7 cellular contexts compared by ENCODE assay signal in the genomic region with DNA sequence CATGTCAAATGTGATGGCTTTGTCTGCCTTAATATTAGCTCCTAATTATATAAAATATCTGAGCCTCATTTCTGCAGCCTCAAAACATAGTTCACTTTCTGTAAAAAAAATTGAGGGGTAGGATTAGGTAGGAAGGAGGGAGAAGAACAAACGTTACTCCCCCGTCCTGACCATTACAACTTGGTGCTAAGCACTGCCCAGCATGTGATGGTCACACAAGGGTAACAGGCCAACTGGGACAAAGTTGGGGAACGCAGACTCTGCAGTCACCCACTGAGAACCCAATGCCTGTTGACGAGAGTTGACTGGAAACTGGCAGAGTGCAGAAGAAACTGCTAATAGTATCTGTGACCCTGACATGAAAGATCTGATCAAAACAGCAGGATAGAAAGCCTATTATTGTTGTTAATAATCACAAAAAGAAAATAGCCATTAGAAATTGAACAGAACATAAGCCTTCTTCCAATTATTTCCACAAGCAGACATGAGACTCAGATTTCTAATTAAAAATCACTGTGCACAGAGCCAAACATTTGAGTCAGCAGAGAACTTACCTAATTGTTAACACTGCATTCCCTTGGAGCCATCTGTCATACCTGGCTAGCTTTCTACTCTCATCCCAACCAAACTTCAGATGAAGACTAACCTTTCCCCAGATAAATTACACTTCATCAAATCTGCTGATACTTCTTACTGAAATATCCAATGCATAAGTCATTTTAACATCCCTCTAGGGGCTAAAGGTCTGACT. TPM values are rescaled to one million over a fixed set of nuclear protein-coding genes. Genes with fewer than 3 reads are reported as not detected.
DNase-seq lines count a peak whose midpoint lies in the region; ATAC-seq and TF ChIP-seq lines count a peak whose summit lies in the region.

No MANE protein-coding gene starts in this region.

- H3K27me3 Mint-ChIP-seq in GM23338 (ENCODE audit: insufficient read depth, low read depth, poor library complexity) = peaks cover 8% of the 10 kb centered on the region

- H3K27ac ChIP-seq in GM23338 (ENCODE audit: low read depth) (peak overlapping the region; percentile 34; the same call in 1 of the 2 replicates), adrenal gland (peak overlapping the region; percentile 53 to 86 (median 79)), mesenchymal stem cell (ENCODE audit: low read length, poor library complexity, severe bottlenecking) (peak overlapping the region; percentile 69), urinary bladder (ENCODE audit: low read depth) (peak overlapping the region; percentile 14)

- H4K20me1 ChIP-seq in GM23338 (replicated peaks; ENCODE audit: insufficient read depth) = peaks cover 21% of the 10 kb centered on the region

- TF ChIP-seq CTCF in GM23338 (conservative IDR thresholded peaks at IDR 0.05; ENCODE audit: low read depth in 2 of 2) (no peak), adrenal gland (IDR thresholded peaks at IDR 0.05) (no peak)

- H3K27me3 ChIP-seq in GM23338 (ENCODE audit: insufficient read depth) (no peaks in the 10 kb centered on the region), adrenal gland (no peaks in the 10 kb centered on the region), mesenchymal stem cell (ENCODE audit: control insufficient read depth in 1 of 2, insufficient read depth in 1 of 2, low read length in 2 of 2) (no peaks in the 10 kb centered on the region)

- H3K4me2 ChIP-seq in GM23338 = no peak overlapping the region
- H3K4me2 ChIP-seq in mesenchymal stem cell (ENCODE audit: low read length, poor library complexity, severe bottlenecking) = no peak overlapping the region

- H3K4me3 ChIP-seq in GM23338 (no peak overlapping the region), adrenal gland (peak overlapping the region in 1 of 4 donors; percentile 24), mesenchymal stem cell (ENCODE audit: insufficient read depth in 1 of 2, low read depth in 1 of 2, low read length in 2 of 2) (peak overlapping the region in 1 of 2 experiments; percentile 65), urinary bladder (ENCODE audit: low read depth, low read length) (no peak overlapping the region)

- no peak overlapping the region for H3K27ac Mint-ChIP-seq in GM23338

- no peaks in the 10 kb centered on the region for H3K36me3 Mint-ChIP-seq in GM23338 (ENCODE audit: low read depth)

- intact Hi-C loops in adrenal gland (cut with DNase I) = no loop called here

- no peak overlapping the region for H2BK15ac ChIP-seq in mesenchymal stem cell (ENCODE audit: low read depth, poor library complexity, severe bottlenecking)

- H3K4me3 Mint-ChIP-seq in GM23338 = no peak overlapping the region

- peak overlapping the region; percentile 92 for H4K8ac ChIP-seq in mesenchymal stem cell (ENCODE audit: low read length)

- no peak overlapping the region for H2BK5ac ChIP-seq in mesenchymal stem cell (ENCODE audit: low read depth, low read length, poor library complexity, severe bottlenecking)

- H3K9me3 Mint-ChIP-seq in GM23338 = no peaks in the 10 kb centered on the region

- no peaks in the 10 kb centered on the region for H3K9me2 ChIP-seq in GM23338 (ENCODE audit: insufficient read depth)

- no peak overlapping the region for H3K14ac ChIP-seq in mesenchymal stem cell (ENCODE audit: low read length in 2 of 2)

- 22 to 28% (median 24%) methylated on average over 4 of the region's 4 CpGs for WGBS in adrenal gland, 4 donors
- 71% methylated on average over 4 of the region's 4 CpGs for WGBS in mesenchymal stem cell
- WGBS in urinary bladder = 56% methylated on average over 4 of the region's 4 CpGs

- no peak overlapping the region for H3K23ac ChIP-seq in mesenchymal stem cell (ENCODE audit: low read length in 2 of 2)

- H2BK12ac ChIP-seq in mesenchymal stem cell (ENCODE audit: low read length in 2 of 2) = peak overlapping the region in 1 of 2 experiments; percentile 59

- H3K4me1 Mint-ChIP-seq in GM23338 = peaks cover 39% of the 10 kb centered on the region

- H2BK120ac ChIP-seq in mesenchymal stem cell (ENCODE audit: low read depth, low read length) = no peak overlapping the region

- TF ChIP-seq POLR2A in adrenal gland (IDR thresholded peaks at IDR 0.05) = peak in 1 of 2 donors; percentile 38

- H3K79me1 ChIP-seq in mesenchymal stem cell (replicated peaks; ENCODE audit: low read length, poor library complexity, severe bottlenecking) = peaks cover 14% of the 10 kb centered on the region

- no peaks in the 10 kb centered on the region for H3F3A ChIP-seq in GM23338 (replicated peaks; ENCODE audit: low read depth)

- DNase-seq in GM23338 (ENCODE audit: low spot score) (no peak), adrenal gland (peak in 4 of 7 donors; percentile 41 to 61 (median 45)), mesenchymal stem cell (no peak), KG1 (lab: John Stamatoyannopoulos, UW) (no peak), NCI-H748 treated with DMSO at 0.1 percent for 48 hours (lab: John Stamatoyannopoulos, UW) (no peak)
- DNase-seq in activated CD4-positive, alpha-beta T cell treated with anti-CD3 and anti-CD28 coated beads for 1 hour = no peak

- peaks cover 97% of the 10 kb centered on the region for H3K79me2 ChIP-seq in GM23338 (replicated peaks; ENCODE audit: insufficient read depth)

- peak; percentile 38 for ATAC-seq in GM23338

- peak overlapping the region; percentile 86 for H3K9ac ChIP-seq in mesenchymal stem cell (ENCODE audit: low read length)

- H3K9me3 ChIP-seq in adrenal gland (replicated peaks in 1 of 3) (no peaks in the 10 kb centered on the region), mesenchymal stem cell (ENCODE audit: control insufficient read depth, low read length) (no peaks in the 10 kb centered on the region)

- no peak overlapping the region for H2AK5ac ChIP-seq in mesenchymal stem cell (ENCODE audit: low read length, severe bottlenecking)

- H3K36me3 ChIP-seq in GM23338 (ENCODE audit: insufficient read depth) (no peaks in the 10 kb centered on the region), adrenal gland (replicated peaks in 1 of 2) (no peaks in the 10 kb centered on the region), mesenchymal stem cell (ENCODE audit: control insufficient read depth in 1 of 2, insufficient read depth in 2 of 2, low read depth in 1 of 2, low read length in 2 of 2) (no peaks in the 10 kb centered on the region), urinary bladder (ENCODE audit: insufficient read depth) (no peaks in the 10 kb centered on the region)

- H3K18ac ChIP-seq in mesenchymal stem cell (ENCODE audit: low read depth in 1 of 2, low read length in 2 of 2) = peak overlapping the region in 1 of 2 experiments; percentile 45

- H3K4ac ChIP-seq in mesenchymal stem cell (ENCODE audit: low read depth in 1 of 2, low read length in 2 of 2) = no peak overlapping the region

- H3K4me1 ChIP-seq in GM23338 (ENCODE audit: insufficient read depth) = peaks cover 21% of the 10 kb centered on the region
- H3K4me1 ChIP-seq in adrenal gland (replicated peaks in 1 of 2) = peaks cover 31 to 80% of the 10 kb centered on the region in 2 donors
- peaks cover 7% of the 10 kb centered on the region for H3K4me1 ChIP-seq in mesenchymal stem cell (ENCODE audit: control insufficient read depth, insufficient read depth, low read depth, low read length)
- no peaks in the 10 kb centered on the region for H3K4me1 ChIP-seq in urinary bladder (ENCODE audit: insufficient read depth)

- H2AFZ ChIP-seq in GM23338 (no peak overlapping the region), mesenchymal stem cell (ENCODE audit: low read depth, low read length) (no peak overlapping the region)

- peak overlapping the region; percentile 94 for H4K91ac ChIP-seq in mesenchymal stem cell (ENCODE audit: low read length)

TF ChIP-seq in GM23338, 12 proteins besides CTCF, POLR2A, EP300 and RAD21 (continues in another document):
- TF ChIP-seq EZH2 (IDR thresholded peaks at IDR 0.05; ENCODE audit: low read depth, unreplicated experiment) (no peak), ZNF331 (CRISPR knock-in tag; IDR thresholded peaks at IDR 0.05; ENCODE audit: low read depth) (no peak), EZH2phosphoT487 (IDR thresholded peaks at IDR 0.05; ENCODE audit: unreplicated experiment) (no peak), POLR2AphosphoS5 (IDR thresholded peaks at IDR 0.05; ENCODE audit: low read depth) (no peak), STAT1 (IDR thresholded peaks at IDR 0.05; ENCODE audit: unreplicated experiment) (no peak)
- TF ChIP-seq, protein P1, sequence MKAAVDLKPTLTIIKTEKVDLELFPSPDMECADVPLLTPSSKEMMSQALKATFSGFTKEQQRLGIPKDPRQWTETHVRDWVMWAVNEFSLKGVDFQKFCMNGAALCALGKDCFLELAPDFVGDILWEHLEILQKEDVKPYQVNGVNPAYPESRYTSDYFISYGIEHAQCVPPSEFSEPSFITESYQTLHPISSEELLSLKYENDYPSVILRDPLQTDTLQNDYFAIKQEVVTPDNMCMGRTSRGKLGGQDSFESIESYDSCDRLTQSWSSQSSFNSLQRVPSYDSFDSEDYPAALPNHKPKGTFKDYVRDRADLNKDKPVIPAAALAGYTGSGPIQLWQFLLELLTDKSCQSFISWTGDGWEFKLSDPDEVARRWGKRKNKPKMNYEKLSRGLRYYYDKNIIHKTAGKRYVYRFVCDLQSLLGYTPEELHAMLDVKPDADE (IDR thresholded peaks at IDR 0.05) = no peak

RNA-seq across cellular contexts. Expression of gene SORT1, which starts 5.5 kb away (rescaled TPM):
- 51.7 and 55.4 TPM in 2 replicates for total RNA-seq in GM23338 (2014; rRNA removed; shearing (Covaris generic))
- 10.3 and 10.9 TPM in 2 replicates for polyA plus RNA-seq in GM23338 (2016; fragmentation: Nextera tagmentation; extraction: Ambion mirVana)
- 10 to 100 TPM; 27.3 to 56.8 (median 42.2) TPM for total RNA-seq in adrenal gland
- polyA plus RNA-seq in adrenal gland = 10 to 100 TPM; 13.4 to 14.6 (median 14.2) TPM
- 42.3 TPM for polyA plus RNA-seq in mesenchymal stem cell (2013, experiment 1 of 2)
- 43.1 TPM for polyA plus RNA-seq in mesenchymal stem cell (2013, experiment 2 of 2)
- total RNA-seq in urinary bladder = 26.5 TPM
- 30.6 TPM for polyA plus RNA-seq in urinary bladder

RNA-seq across cellular contexts. Expression of gene PSMA5, which starts 34.0 kb away (rescaled TPM):
- total RNA-seq in GM23338 (2014; rRNA removed; shearing (Covaris generic)) = 94.2 and 104 TPM in 2 replicates
- polyA plus RNA-seq in GM23338 (2016; fragmentation: Nextera tagmentation; extraction: Ambion mirVana) (107 and 126 TPM in 2 replicates), adrenal gland (100 to 1,000 TPM in 1 of 3 donors, 10 to 100 TPM in 2; 26.3 to 108 (median 40.1) TPM), urinary bladder (53.5 TPM)
- total RNA-seq in adrenal gland (100 to 1,000 TPM in 1 of 8 donors, 10 to 100 TPM in 7; 22.8 to 142 (median 63.4) TPM), urinary bladder (35.5 TPM)
- 80.5 TPM for polyA plus RNA-seq in mesenchymal stem cell (2013, experiment 1 of 2)
- polyA plus RNA-seq in mesenchymal stem cell (2013, experiment 2 of 2) = 87.1 TPM

Comparison
In these comparisons a context has a peak if more than half of its experiments do, and no peak if none do; other contexts are left out.
1. DNase-seq: peak in adrenal gland (4 of 7); none in GM23338 (single experiment), mesenchymal stem cell (single experiment), KG1 (single experiment), NCI-H748 treated with DMSO at 0.1 percent for 48 hours (single experiment) and activated CD4-positive, alpha-beta T cell treated with anti-CD3 and anti-CD28 coated beads for 1 hour (single experiment).
2. H3K27ac ChIP-seq: peak in every context shown above with its lines; median percentile 79 in adrenal gland; 69 in mesenchymal stem cell; 34 in GM23338; 14 in urinary bladder.